ENCODE assay signal across 15 cellular contexts in the genomic region with DNA sequence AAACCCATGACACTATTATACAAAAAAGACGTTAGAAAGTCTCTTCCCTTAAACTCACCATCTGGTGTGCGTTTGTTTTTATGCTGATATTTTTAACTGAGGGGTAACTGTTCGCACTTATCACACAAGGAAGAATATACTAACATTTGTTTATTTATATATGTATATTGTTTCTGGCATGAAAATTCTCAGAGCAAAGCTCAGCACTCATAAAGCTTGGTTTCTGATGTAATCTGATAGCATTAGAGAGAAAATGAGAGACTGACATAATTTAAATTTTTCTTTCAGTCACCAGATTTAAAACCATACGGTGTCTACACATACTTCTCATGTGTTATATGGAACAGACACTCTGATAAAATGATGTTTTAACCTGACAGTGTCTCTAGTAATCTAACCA.
DNase-seq lines count a peak whose midpoint lies in the region; TF ChIP-seq lines count a peak whose summit lies in the region.
"Had no signal": no experiment of that assay in that cellular context is flagged by ENCODE, and none has a peak within 500 bp of the region (broad histone marks: within the 10 kb centered on the region; RNA-seq: fewer than 3 reads in every experiment).

No MANE protein-coding gene starts in this region.

- H3K4me3 ChIP-seq in LNCaP clone FGC (ENCODE audit: low read depth, low read length) = no peak overlapping the region
- H3K4me3 ChIP-seq in SK-N-MC = no peak overlapping the region
- H3K4me3 ChIP-seq: BLaER1 had no signal

- peaks cover 52% of the 10 kb centered on the region for H3K36me3 ChIP-seq in SK-N-MC (ENCODE audit: insufficient read depth, low read length)

- H3K9me3 ChIP-seq in SK-N-MC (ENCODE audit: low read depth, low read length) = no peaks in the 10 kb centered on the region
- H3K9me3 ChIP-seq: BLaER1 had no signal

- DNase-seq in EH (ENCODE audit: low read depth) = peak; percentile 33
- peak; percentile 26 for DNase-seq in LNCaP clone FGC (ENCODE audit: low read depth)
- DNase-seq in SK-N-MC (ENCODE audit: low read depth, low spot score) = no peak
- peak; percentile 54 for DNase-seq in iris pigment epithelial cell (ENCODE audit: low read depth)
- DNase-seq in NCI-H2081 treated with DMSO at 0.1 percent for 48 hours (lab: John Stamatoyannopoulos, UW) = no peak
- DNase-seq in NCI-H1436 (lab: John Stamatoyannopoulos, UW) = no peak
- DNase-seq in NCI-H146 (lab: John Stamatoyannopoulos, UW) = no peak
- DNase-seq: 8988T; AML-193; Calu3; CD4-positive, CD25-positive, alpha-beta regulatory T cell; DMS 273 treated with DMSO at 0.1 percent for 48 hours; HCEC 1CT had no signal

- peak overlapping the region; percentile 51 for H3K27ac ChIP-seq in SK-N-MC
- H3K27ac ChIP-seq: BLaER1, HL-60 had no signal

- peak overlapping the region; percentile 52 for H3K9ac ChIP-seq in SK-N-MC (ENCODE audit: insufficient read length)
- H3K9ac ChIP-seq: BLaER1 had no signal

- no peak for TF ChIP-seq CTCF in LNCaP clone FGC (IDR thresholded peaks at IDR 0.05; ENCODE audit: control insufficient read depth, extremely low read depth, insufficient read depth)

Comparison
In these comparisons a context has a peak if more than half of its experiments do, and no peak if none do; other contexts are left out.
1. DNase-seq: peak in EH (single experiment), LNCaP clone FGC (single experiment) and iris pigment epithelial cell (single experiment); none in SK-N-MC (single experiment), NCI-H2081 treated with DMSO at 0.1 percent for 48 hours (single experiment), NCI-H1436 (single experiment) and NCI-H146 (single experiment).